1 cellular context compared by ENCODE assay signal in genomic region chr1:44701141-44701573, GRCh38.
TF ChIP-seq lines count a peak whose summit lies in the region.

No MANE protein-coding gene starts in this region.

TF ChIP-seq in HepG2, 621 proteins besides CTCF, POLR2A, EP300 and RAD21 (continued from another document and continues in another):
- no peak for TF ChIP-seq LRRFIP1 (CRISPR knock-in tag; conservative IDR thresholded peaks at IDR 0.05)
- TF ChIP-seq ZBTB49 (CRISPR knock-in tag; IDR thresholded peaks at IDR 0.05; ENCODE audit: borderline replicate concordance), result no peak
- TF ChIP-seq ZNF883 (CRISPR knock-in tag; IDR thresholded peaks at IDR 0.05; ENCODE audit: not compliant biosample characterization), result no peak
- no peak for TF ChIP-seq CBX1 (IDR thresholded peaks at IDR 0.05; ENCODE audit: low read depth)
- no peak for TF ChIP-seq PRPF4 (IDR thresholded peaks at IDR 0.05; ENCODE audit: low read depth, low read length, poor library complexity, severe bottlenecking)
- TF ChIP-seq ZNF572 (CRISPR knock-in tag; IDR thresholded peaks at IDR 0.05), result no peak
- no peak for TF ChIP-seq ZNF101 (CRISPR knock-in tag; IDR thresholded peaks at IDR 0.05; ENCODE audit: borderline replicate concordance, low read depth)
- peak; percentile 97 for TF ChIP-seq TCF7 (IDR thresholded peaks at IDR 0.05; ENCODE audit: low read depth)
- no peak for TF ChIP-seq PRDM15 (CRISPR knock-in tag; IDR thresholded peaks at IDR 0.05)
- TF ChIP-seq DMTF1 (CRISPR knock-in tag; IDR thresholded peaks at IDR 0.05), result 0 out of 2 replicates have a peak, but pooled peaks have one; percentile 17
- TF ChIP-seq ZNF547 (CRISPR knock-in tag; IDR thresholded peaks at IDR 0.05), result no peak
- peak; percentile 95 for TF ChIP-seq RARA (CRISPR knock-in tag; IDR thresholded peaks at IDR 0.05)
- TF ChIP-seq ZBTB2 (CRISPR knock-in tag; IDR thresholded peaks at IDR 0.05; ENCODE audit: low read depth), result no peak
- TF ChIP-seq PAF1 (CRISPR knock-in tag; IDR thresholded peaks at IDR 0.05), result no peak
- TF ChIP-seq SIX4 (CRISPR knock-in tag; IDR thresholded peaks at IDR 0.05), result 0 out of 2 replicates have a peak, but pooled peaks have one; percentile 35
- TF ChIP-seq FOXK1 (CRISPR knock-in tag; IDR thresholded peaks at IDR 0.05; ENCODE audit: borderline replicate concordance, low read depth), result peak; percentile 65; the same call in 1 of the 2 replicates
- no peak for TF ChIP-seq ZNF580 (CRISPR knock-in tag; IDR thresholded peaks at IDR 0.05; ENCODE audit: borderline replicate concordance, low read depth)
- TF ChIP-seq ZNF782 (CRISPR knock-in tag; IDR thresholded peaks at IDR 0.05; ENCODE audit: borderline replicate concordance), result no peak
- no peak for TF ChIP-seq CENPT (CRISPR knock-in tag; IDR thresholded peaks at IDR 0.05; ENCODE audit: low read depth)
- TF ChIP-seq ZNF841 (CRISPR knock-in tag; IDR thresholded peaks at IDR 0.05; ENCODE audit: borderline replicate concordance), result no peak
- no peak for TF ChIP-seq SRSF1 (optimal IDR thresholded peaks at IDR 0.05; ENCODE audit: low read depth, low read length)
- no peak for TF ChIP-seq CCDC6 (CRISPR knock-in tag; IDR thresholded peaks at IDR 0.05)
- no peak for TF ChIP-seq ZNF552 (CRISPR knock-in tag; IDR thresholded peaks at IDR 0.05; ENCODE audit: borderline replicate concordance)
- TF ChIP-seq E2F1 (CRISPR knock-in tag; IDR thresholded peaks at IDR 0.05), result no peak
- TF ChIP-seq ADNP (CRISPR knock-in tag; IDR thresholded peaks at IDR 0.05), result no peak
- TF ChIP-seq ZNF329 (CRISPR knock-in tag; IDR thresholded peaks at IDR 0.05; ENCODE audit: low read depth), result no peak
- no peak; the same call in 1 of the 2 replicates for TF ChIP-seq ZNF503 (CRISPR knock-in tag; IDR thresholded peaks at IDR 0.05)
- TF ChIP-seq KDM1A (CRISPR knock-in tag; IDR thresholded peaks at IDR 0.05), result peak; percentile 56; the same call in 1 of the 2 replicates
- TF ChIP-seq KIAA2018 (CRISPR knock-in tag; IDR thresholded peaks at IDR 0.05; ENCODE audit: borderline replicate concordance), result no peak
- TF ChIP-seq KDM2A (CRISPR knock-in tag; IDR thresholded peaks at IDR 0.05; ENCODE audit: borderline replicate concordance, low read depth), result no peak
- no peak for TF ChIP-seq ZNF747 (CRISPR knock-in tag; IDR thresholded peaks at IDR 0.05; ENCODE audit: borderline replicate concordance)
